15 cellular contexts compared by ENCODE assay signal in genomic region chr22:28894320-28894719, GRCh38. TPM values are rescaled to one million over a fixed set of nuclear protein-coding genes. Genes with fewer than 3 reads are reported as not detected.
DNase-seq lines count a peak whose midpoint lies in the region; ATAC-seq and TF ChIP-seq lines count a peak whose summit lies in the region.
"Had no signal": no experiment of that assay in that cellular context is flagged by ENCODE, and none has a peak within 500 bp of the region (broad histone marks: within the 10 kb centered on the region; RNA-seq: fewer than 3 reads in every experiment).

No MANE protein-coding gene starts in this region.

- ATAC-seq in WTC11: no peak
- no peak for ATAC-seq in effector memory CD8-positive, alpha-beta T cell (replicated peaks)
- no peak for ATAC-seq in GM19351 (IDR thresholded peaks at IDR 0.05; ENCODE audit: unreplicated experiment)
- ATAC-seq: K562 had no signal

- H3K4me1 Mint-ChIP-seq in WTC11: peaks cover 88% of the 10 kb centered on the region
- H3K4me1 Mint-ChIP-seq in effector memory CD8-positive, alpha-beta T cell (ENCODE audit: low read depth in 2 of 2): peaks cover 9 to 13% of the 10 kb centered on the region in 2 donors
- H3K4me1 Mint-ChIP-seq in activated CD4-positive, alpha-beta T cell treated with anti-CD3 and anti-CD28 coated beads, Interleukin-2, amount 10 ng/mL, durations not matched to agents 24 days and 14 days: peaks cover 4% of the 10 kb centered on the region

- H3K4me3 Mint-ChIP-seq in WTC11: no peak overlapping the region
- H3K4me3 Mint-ChIP-seq in effector memory CD8-positive, alpha-beta T cell: no peak overlapping the region
- H3K4me3 Mint-ChIP-seq in activated CD4-positive, alpha-beta T cell treated with anti-CD3 and anti-CD28 coated beads, Interleukin-2, amount 10 ng/mL, durations not matched to agents 24 days and 14 days: no peak overlapping the region
- H3K4me3 Mint-ChIP-seq: activated CD4-positive, alpha-beta memory T cell treated with anti-CD3 and anti-CD28 coated beads for 36 hours; activated naive CD8-positive, alpha-beta T cell treated with anti-CD3 and anti-CD28 coated beads, Interleukin-2, amount 10 ng/mL, durations not matched to agents 7 days and 5 days; neural crest cell had no signal

- no peaks in the 10 kb centered on the region for H3K27me3 Mint-ChIP-seq in WTC11 (ENCODE audit: low read depth)
- peaks cover 12 to 16% of the 10 kb centered on the region in 2 donors for H3K27me3 Mint-ChIP-seq in effector memory CD8-positive, alpha-beta T cell
- H3K27me3 Mint-ChIP-seq in activated CD4-positive, alpha-beta T cell treated with anti-CD3 and anti-CD28 coated beads, Interleukin-2, amount 10 ng/mL, durations not matched to agents 24 days and 14 days: peaks cover 55% of the 10 kb centered on the region

- 0 out of 2 replicates have a peak overlapping the region, but pooled peaks have one; percentile 82 for H3K27ac Mint-ChIP-seq in WTC11
- H3K27ac Mint-ChIP-seq in effector memory CD8-positive, alpha-beta T cell: no peak overlapping the region
- no peak overlapping the region for H3K27ac Mint-ChIP-seq in activated CD4-positive, alpha-beta T cell treated with anti-CD3 and anti-CD28 coated beads, Interleukin-2, amount 10 ng/mL, durations not matched to agents 24 days and 14 days
- H3K27ac Mint-ChIP-seq: activated CD4-positive, alpha-beta memory T cell treated with anti-CD3 and anti-CD28 coated beads for 36 hours; activated naive CD8-positive, alpha-beta T cell treated with anti-CD3 and anti-CD28 coated beads, Interleukin-2, amount 10 ng/mL, durations not matched to agents 7 days and 5 days had no signal

- TSS peak; percentile 9 for BruUV-seq in A673 (replicated peaks; lab: Mats Ljungman, UMichigan)

- intact Hi-C loops in A673 (cut with micrococcal nuclease; ENCODE audit: unreplicated experiment): no loop called here
- intact Hi-C loops in activated CD4-positive, alpha-beta T cell treated with anti-CD3 and anti-CD28 coated beads, Interleukin-2, amount 10 ng/mL, durations not matched to agents 24 days and 14 days (cut with micrococcal nuclease): no loop called here

- no peaks in the 10 kb centered on the region for H3K36me3 ChIP-seq in A673 (ENCODE audit: insufficient read depth, low read length, poor library complexity, severe bottlenecking)
- H3K36me3 ChIP-seq in right atrium auricular region: no peaks in the 10 kb centered on the region

- TF ChIP-seq CTCF in A673 (conservative IDR thresholded peaks at IDR 0.05; ENCODE audit: low read depth, low read length) (no peak), WTC11 (IDR thresholded peaks at IDR 0.05) (no peak), right atrium auricular region (IDR thresholded peaks at IDR 0.05) (no peak)

- H3K9me3 ChIP-seq in A673 (ENCODE audit: low read depth, low read length, poor library complexity, severe bottlenecking) (no peaks in the 10 kb centered on the region), right atrium auricular region (no peaks in the 10 kb centered on the region)

- POLR2A ChIA-PET in A673 (lab: Charles Lee; ENCODE audit: low non-redundant PET) (no interaction called here), WTC11 (lab: Charles Lee) (no interaction called here)

- CTCF ChIA-PET in A673 (lab: Charles Lee) (no interaction called here), WTC11 (lab: Charles Lee) (interaction anchor here (1.2 to 1.6 kb wide), 2 partner anchors 11 to 146 kb away, joined by 5 read pairs; partner anchors contain the start of gene ZNRF3)

- H3K27ac ChIP-seq in A673 (ENCODE audit: low read depth, low read length, poor library complexity, severe bottlenecking) (no peak overlapping the region), right atrium auricular region (peak overlapping the region; percentile 33 to 58)
- H3K27ac ChIP-seq: SK-N-MC had no signal

- H3K36me3 Mint-ChIP-seq in WTC11: no peaks in the 10 kb centered on the region
- no peaks in the 10 kb centered on the region for H3K36me3 Mint-ChIP-seq in effector memory CD8-positive, alpha-beta T cell (ENCODE audit: insufficient read depth)
- no peaks in the 10 kb centered on the region for H3K36me3 Mint-ChIP-seq in activated CD4-positive, alpha-beta T cell treated with anti-CD3 and anti-CD28 coated beads, Interleukin-2, amount 10 ng/mL, durations not matched to agents 24 days and 14 days (ENCODE audit: low read depth)
- H3K36me3 Mint-ChIP-seq: activated CD4-positive, alpha-beta memory T cell treated with anti-CD3 and anti-CD28 coated beads for 36 hours; activated naive CD8-positive, alpha-beta T cell treated with anti-CD3 and anti-CD28 coated beads, Interleukin-2, amount 10 ng/mL, durations not matched to agents 7 days and 5 days had no signal

- DNase-seq in A673 (ENCODE audit: low spot score) (no peak), MV-4-11 (lab: John Stamatoyannopoulos, UW) (peak; percentile 81), WTC11 (ENCODE audit: low spot score) (no peak), right atrium auricular region (ENCODE audit: low spot score) (no peak), epidermal melanocyte (ENCODE audit: insufficient read length, low spot score) (no peak)
- DNase-seq in effector memory CD8-positive, alpha-beta T cell: no peak
- no peak for DNase-seq in activated CD4-positive, alpha-beta T cell treated with anti-CD3 and anti-CD28 coated beads, Interleukin-2, amount 10 ng/mL, durations not matched to agents 24 days and 14 days
- DNase-seq: activated CD4-positive, alpha-beta memory T cell treated with anti-CD3 and anti-CD28 coated beads for 36 hours; activated naive CD8-positive, alpha-beta T cell treated with anti-CD3 and anti-CD28 coated beads, Interleukin-2, amount 10 ng/mL, durations not matched to agents 7 days and 5 days; effector CD4-positive, alpha-beta T cell; stimulated activated CD4-positive, alpha-beta T cell treated with anti-CD3 and anti-CD28 coated beads, Interleukin-15, amount 100 ng/mL, for 24 hours had no signal

- no peaks in the 10 kb centered on the region for H3K9me3 Mint-ChIP-seq in WTC11
- H3K9me3 Mint-ChIP-seq in effector memory CD8-positive, alpha-beta T cell: no peaks in the 10 kb centered on the region
- H3K9me3 Mint-ChIP-seq in activated CD4-positive, alpha-beta T cell treated with anti-CD3 and anti-CD28 coated beads, Interleukin-2, amount 10 ng/mL, durations not matched to agents 24 days and 14 days: no peaks in the 10 kb centered on the region
- H3K9me3 Mint-ChIP-seq: activated CD4-positive, alpha-beta memory T cell treated with anti-CD3 and anti-CD28 coated beads for 36 hours; activated naive CD8-positive, alpha-beta T cell treated with anti-CD3 and anti-CD28 coated beads, Interleukin-2, amount 10 ng/mL, durations not matched to agents 7 days and 5 days; neural crest cell had no signal

- H3K4me1 ChIP-seq in A673 (ENCODE audit: insufficient read depth, low read length, poor library complexity, severe bottlenecking) (peaks cover 13% of the 10 kb centered on the region), right atrium auricular region (peaks cover 0 to 17% of the 10 kb centered on the region in 2 donors)

- no peaks in the 10 kb centered on the region for H3K27me3 ChIP-seq in A673 (replicated peaks; ENCODE audit: insufficient read depth, low read depth, low read length, poor library complexity)
- no peaks in the 10 kb centered on the region for H3K27me3 ChIP-seq in right atrium auricular region

- H3K4me3 ChIP-seq in A673 (ENCODE audit: low read depth, low read length, poor library complexity, severe bottlenecking) (no peak overlapping the region), right atrium auricular region (no peak overlapping the region)
- H3K4me3 ChIP-seq: K562, SK-N-MC had no signal

TF ChIP-seq in WTC11, 78 proteins besides CTCF, POLR2A, EP300 and RAD21 (continues in another document):
- no peak for TF ChIP-seq RELA (CRISPR knock-in tag; IDR thresholded peaks at IDR 0.05; ENCODE audit: borderline replicate concordance)
- TF ChIP-seq ZSCAN18 (CRISPR knock-in tag; IDR thresholded peaks at IDR 0.05): no peak
- no peak for TF ChIP-seq JUN (CRISPR knock-in tag; IDR thresholded peaks at IDR 0.05)
- TF ChIP-seq CREB1 (CRISPR knock-in tag; IDR thresholded peaks at IDR 0.05): no peak
- no peak for TF ChIP-seq ELF4 (CRISPR knock-in tag; IDR thresholded peaks at IDR 0.05; ENCODE audit: low read depth)
- TF ChIP-seq ZNF263 (CRISPR knock-in tag; IDR thresholded peaks at IDR 0.05; ENCODE audit: low read depth): no peak
- TF ChIP-seq NR1H2 (CRISPR knock-in tag; IDR thresholded peaks at IDR 0.05): no peak
- no peak for TF ChIP-seq ERG (CRISPR knock-in tag; IDR thresholded peaks at IDR 0.05)
- TF ChIP-seq TEAD4 (CRISPR knock-in tag; IDR thresholded peaks at IDR 0.05): no peak

RNA-seq across cellular contexts. Expression of gene ZNRF3, which starts 10.9 kb away (rescaled TPM):
- total RNA-seq in A673 (2021) (11.9 and 13.0 TPM in 2 replicates), WTC11 (2021) (20.6 to 25.4 TPM (median 21.6 TPM) in 3 replicates), right atrium auricular region (10 to 100 TPM in 1 of 2 donors, 1 to 10 TPM in 1; 7.9 to 11.5 TPM)
- 2.0 and 2.3 TPM in 2 replicates for total RNA-seq in activated CD4-positive, alpha-beta T cell treated with anti-CD3 and anti-CD28 coated beads, Interleukin-2, amount 10 ng/mL, durations not matched to agents 24 days and 14 days
